11 cellular contexts compared by ENCODE assay signal in genomic region chr1:209751627-209752231, GRCh38. TPM values are rescaled to one million over a fixed set of nuclear protein-coding genes. Genes with fewer than 3 reads are reported as not detected.
DNase-seq lines count a peak whose midpoint lies in the region; ATAC-seq and TF ChIP-seq lines count a peak whose summit lies in the region.
"Had no signal": no experiment of that assay in that cellular context is flagged by ENCODE, and none has a peak within 500 bp of the region (broad histone marks: within the 10 kb centered on the region; RNA-seq: fewer than 3 reads in every experiment).

No MANE protein-coding gene starts in this region.

- peak; percentile 56 for DNase-seq in activated CD4-positive, alpha-beta T cell treated with anti-CD3 and anti-CD28 coated beads for 48 hours
- no peak for DNase-seq in activated CD4-positive, alpha-beta T cell treated with anti-CD3 and anti-CD28 coated beads for 4 hours
- peak; percentile 73 for DNase-seq in T-helper 2 cell treated with Interferon-gamma antibody and Interleukin-4, amounts not matched to agents 5 μg/mL and 100 μg/mL, for 36 hours (ENCODE audit: low spot score)
- peak; percentile 39 for DNase-seq in stimulated activated naive B cell treated with anti-CD40 and anti-IgM and Interleukin-4, amounts not matched to agents 10 μg/mL and 1 μg/mL and 100 μg/mL, for 72 hours
- no peak for DNase-seq in cardiac septum (ENCODE audit: low spot score)
- DNase-seq in endodermal cell: no peak
- no peak for DNase-seq in NCI-H146 (lab: John Stamatoyannopoulos, UW)

- no peaks in the 10 kb centered on the region for H3K9me3 ChIP-seq in endodermal cell (ENCODE audit: control insufficient read depth, low read length)
- H3K9me3 ChIP-seq: A549, thoracic aorta had no signal

- 86 to 88% methylated on average over 3 to 5 of the region's 5 CpGs for WGBS in endodermal cell (ENCODE audit: insufficient coverage in 1 of 2, insufficient read length in 1 of 2), 2 experiments

- peak; percentile 53 for ATAC-seq in HG02885 (IDR thresholded peaks at IDR 0.05; ENCODE audit: poor library complexity, unreplicated experiment)
- peak; percentile 45 to 52 for ATAC-seq in stimulated activated naive B cell treated with anti-CD40 and anti-IgM and Interleukin-4, amounts not matched to agents 10 μg/mL and 1 μg/mL and 100 μg/mL, for 72 hours (replicated peaks)
- ATAC-seq: A549 had no signal

- H3K27ac ChIP-seq in endodermal cell (ENCODE audit: low read depth, low read length): no peak overlapping the region
- H3K27ac ChIP-seq: A549, thoracic aorta had no signal

- H3K9me3 Mint-ChIP-seq in T-helper 2 cell treated with Interferon-gamma antibody and Interleukin-4, amounts not matched to agents 5 μg/mL and 100 μg/mL, for 36 hours: no peaks in the 10 kb centered on the region
- peaks cover 0 to 4% of the 10 kb centered on the region in 2 donors for H3K9me3 Mint-ChIP-seq in stimulated activated naive B cell treated with anti-CD40 and anti-IgM and Interleukin-4, amounts not matched to agents 10 μg/mL and 1 μg/mL and 100 μg/mL, for 72 hours
- H3K9me3 Mint-ChIP-seq in endodermal cell: no peaks in the 10 kb centered on the region

- H3K27me3 ChIP-seq in endodermal cell (ENCODE audit: control insufficient read depth, insufficient read depth, low read length, poor library complexity, severe bottlenecking): peaks cover 8% of the 10 kb centered on the region

- peaks cover 75% of the 10 kb centered on the region for H3K4me1 Mint-ChIP-seq in T-helper 2 cell treated with Interferon-gamma antibody and Interleukin-4, amounts not matched to agents 5 μg/mL and 100 μg/mL, for 36 hours (ENCODE audit: low read depth)
- peaks cover 38 to 54% of the 10 kb centered on the region in 2 donors for H3K4me1 Mint-ChIP-seq in stimulated activated naive B cell treated with anti-CD40 and anti-IgM and Interleukin-4, amounts not matched to agents 10 μg/mL and 1 μg/mL and 100 μg/mL, for 72 hours
- H3K4me1 Mint-ChIP-seq in endodermal cell: peaks cover 7% of the 10 kb centered on the region

- no peak for TF ChIP-seq CTCF in endodermal cell (conservative IDR thresholded peaks at IDR 0.05)

- peaks cover 13% of the 10 kb centered on the region for H3K36me3 Mint-ChIP-seq in T-helper 2 cell treated with Interferon-gamma antibody and Interleukin-4, amounts not matched to agents 5 μg/mL and 100 μg/mL, for 36 hours (ENCODE audit: low read depth)
- H3K36me3 Mint-ChIP-seq in stimulated activated naive B cell treated with anti-CD40 and anti-IgM and Interleukin-4, amounts not matched to agents 10 μg/mL and 1 μg/mL and 100 μg/mL, for 72 hours: peaks cover 2 to 3% of the 10 kb centered on the region in 2 donors
- H3K36me3 Mint-ChIP-seq in endodermal cell (ENCODE audit: low read depth): no peaks in the 10 kb centered on the region

- H3K4me3 ChIP-seq in endodermal cell (ENCODE audit: low read length): no peak overlapping the region
- H3K4me3 ChIP-seq: A549, thoracic aorta had no signal

- H3K9ac ChIP-seq in endodermal cell (ENCODE audit: extremely low read depth, low read length, poor library complexity, severe bottlenecking): no peak overlapping the region

- H3K4me3 Mint-ChIP-seq in T-helper 2 cell treated with Interferon-gamma antibody and Interleukin-4, amounts not matched to agents 5 μg/mL and 100 μg/mL, for 36 hours: peak overlapping the region; percentile 80
- H3K4me3 Mint-ChIP-seq in stimulated activated naive B cell treated with anti-CD40 and anti-IgM and Interleukin-4, amounts not matched to agents 10 μg/mL and 1 μg/mL and 100 μg/mL, for 72 hours: peak overlapping the region; percentile 26 to 51
- H3K4me3 Mint-ChIP-seq in endodermal cell: no peak overlapping the region

- intact Hi-C loops in cardiac septum (cut with DNase I): no loop called here

- no peaks in the 10 kb centered on the region for H3K4me1 ChIP-seq in endodermal cell (ENCODE audit: control insufficient read depth, insufficient read depth, low read length)

- no peaks in the 10 kb centered on the region for H3K27me3 Mint-ChIP-seq in T-helper 2 cell treated with Interferon-gamma antibody and Interleukin-4, amounts not matched to agents 5 μg/mL and 100 μg/mL, for 36 hours (ENCODE audit: low read depth)
- H3K27me3 Mint-ChIP-seq in stimulated activated naive B cell treated with anti-CD40 and anti-IgM and Interleukin-4, amounts not matched to agents 10 μg/mL and 1 μg/mL and 100 μg/mL, for 72 hours: no peaks in the 10 kb centered on the region
- peaks cover 23% of the 10 kb centered on the region for H3K27me3 Mint-ChIP-seq in endodermal cell (ENCODE audit: insufficient read depth)

- peak overlapping the region; percentile 99 for H3K27ac Mint-ChIP-seq in T-helper 2 cell treated with Interferon-gamma antibody and Interleukin-4, amounts not matched to agents 5 μg/mL and 100 μg/mL, for 36 hours
- peak overlapping the region; percentile 78 for H3K27ac Mint-ChIP-seq in stimulated activated naive B cell treated with anti-CD40 and anti-IgM and Interleukin-4, amounts not matched to agents 10 μg/mL and 1 μg/mL and 100 μg/mL, for 72 hours
- H3K27ac Mint-ChIP-seq in endodermal cell: no peak overlapping the region

- H3K36me3 ChIP-seq in endodermal cell (ENCODE audit: control insufficient read depth, insufficient read depth, low read length): no peaks in the 10 kb centered on the region
- H3K36me3 ChIP-seq: thoracic aorta had no signal

RNA-seq across cellular contexts. Expression of gene TRAF3IP3, which starts 4.1 kb away (rescaled TPM):
- total RNA-seq in cardiac septum: 1.00 TPM
- total RNA-seq in endodermal cell: not detected
- not detected for polyA plus RNA-seq in endodermal cell (2013, experiment 1 of 2)
- polyA plus RNA-seq in endodermal cell (2013, experiment 2 of 2): not detected
- total RNA-seq: fibroblast of lung had no signal
- polyA plus RNA-seq: A549, fibroblast of lung had no signal

RNA-seq across cellular contexts. Expression of gene C1orf74, which starts 32.6 kb away (rescaled TPM):
- total RNA-seq in cardiac septum (1.6 TPM), endodermal cell (1 to 10 TPM; 3.1 to 5.4 TPM)
- 2.8 TPM for polyA plus RNA-seq in endodermal cell (2013, experiment 1 of 2)
- polyA plus RNA-seq in endodermal cell (2013, experiment 2 of 2): 2.7 TPM

RNA-seq across cellular contexts. Expression of gene HSD11B1, which starts 47.1 kb away (rescaled TPM):
- total RNA-seq in cardiac septum: 15.0 TPM
- not detected for total RNA-seq in endodermal cell
- not detected for polyA plus RNA-seq in endodermal cell (2013, experiment 1 of 2)
- polyA plus RNA-seq in endodermal cell (2013, experiment 2 of 2): not detected
- polyA plus RNA-seq: A549 had no signal

RNA-seq across cellular contexts. Expression of gene IRF6, which starts 54.2 kb away (rescaled TPM):
- total RNA-seq in cardiac septum (34.0 TPM), endodermal cell (10 to 100 TPM; 13.8 to 18.2 TPM)
- 0.64 TPM for polyA plus RNA-seq in endodermal cell (2013, experiment 1 of 2)
- 0.50 TPM for polyA plus RNA-seq in endodermal cell (2013, experiment 2 of 2)

Comparison
In these comparisons a context has a peak if more than half of its experiments do, and no peak if none do; other contexts are left out.
1. DNase-seq: peak in activated CD4-positive, alpha-beta T cell treated with anti-CD3 and anti-CD28 coated beads for 48 hours (single experiment), T-helper 2 cell treated with Interferon-gamma antibody and Interleukin-4, amounts not matched to agents 5 μg/mL and 100 μg/mL, for 36 hours (single experiment) and stimulated activated naive B cell treated with anti-CD40 and anti-IgM and Interleukin-4, amounts not matched to agents 10 μg/mL and 1 μg/mL and 100 μg/mL, for 72 hours (single experiment); none in activated CD4-positive, alpha-beta T cell treated with anti-CD3 and anti-CD28 coated beads for 4 hours (0 of 2), cardiac septum (single experiment), endodermal cell (single experiment) and NCI-H146 (single experiment).
2. RNA of gene HSD11B1, which starts 47.1 kb away (total RNA-seq): 15.0 TPM in cardiac septum (single experiment); not detected in endodermal cell; every median in the first group is over 10 times any median in the second.